15 cellular contexts compared by ENCODE assay signal in the genomic region with DNA sequence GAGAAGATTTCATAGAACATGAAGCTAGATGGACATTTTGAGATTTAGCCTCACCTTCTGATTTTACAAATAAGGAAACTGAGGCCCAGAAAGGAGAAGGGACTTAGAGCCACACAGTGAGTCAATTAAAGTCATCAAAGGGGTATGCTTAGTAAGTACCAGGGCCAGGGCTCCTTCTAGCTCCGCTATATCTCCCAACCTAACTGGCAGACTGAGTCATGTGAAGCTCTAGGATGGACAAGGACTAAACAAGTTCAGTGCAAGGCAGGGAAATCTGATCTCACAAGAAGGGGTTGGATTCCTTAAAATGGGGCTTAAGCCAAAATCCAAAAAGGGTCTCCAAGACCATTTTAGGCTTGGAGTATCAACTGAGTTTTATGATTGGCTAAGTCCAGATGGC.
DNase-seq lines count a peak whose midpoint lies in the region; TF ChIP-seq lines count a peak whose summit lies in the region.
"Had no signal": no experiment of that assay in that cellular context is flagged by ENCODE, and none has a peak within 500 bp of the region (broad histone marks: within the 10 kb centered on the region; RNA-seq: fewer than 3 reads in every experiment).

No MANE protein-coding gene starts in this region.

- H3K4me3 ChIP-seq in muscle layer of duodenum (ENCODE audit: low read depth in 1 of 2, low read length in 2 of 2) (no peak overlapping the region), vagina (no peak overlapping the region), spleen (no peak overlapping the region)

- H3K4me3 Mint-ChIP-seq in chondrocyte (ENCODE audit: unreplicated experiment), result no peak overlapping the region
- H3K4me3 Mint-ChIP-seq: activated CD4-positive, alpha-beta memory T cell treated with anti-CD3 and anti-CD28 coated beads for 36 hours had no signal

- H3K4me1 ChIP-seq in muscle layer of duodenum (ENCODE audit: control insufficient read depth in 1 of 2, insufficient read depth in 2 of 2, low read length in 2 of 2) (peaks cover 16 to 18% of the 10 kb centered on the region in 2 donors), vagina (peaks cover 42% of the 10 kb centered on the region), spleen (peaks cover 0 to 12% (median 8%) of the 10 kb centered on the region in 6 donors)

- H3K9me3 Mint-ChIP-seq in chondrocyte (ENCODE audit: low read depth), result no peaks in the 10 kb centered on the region
- H3K9me3 Mint-ChIP-seq: activated CD4-positive, alpha-beta memory T cell treated with anti-CD3 and anti-CD28 coated beads for 36 hours had no signal

- H3K27ac ChIP-seq in muscle layer of duodenum (ENCODE audit: low read length) (peak overlapping the region; percentile 55), vagina (peak overlapping the region; percentile 71), spleen (peak overlapping the region in 1 of 8 donors; percentile 24)
- H3K27ac ChIP-seq: 22Rv1 had no signal

- no peak for TF ChIP-seq POLR2A in vagina (IDR thresholded peaks at IDR 0.05)
- TF ChIP-seq POLR2A in spleen (IDR thresholded peaks at IDR 0.05), result no peak

- peak; percentile 31 for DNase-seq in DMS53 (lab: John Stamatoyannopoulos, UW)
- no peak for DNase-seq in DMS53 treated with DMSO at 0.1 percent for 48 hours (lab: John Stamatoyannopoulos, UW; ENCODE audit: unreplicated experiment)
- DNase-seq in chondrocyte (ENCODE audit: low spot score), result no peak
- DNase-seq in vagina (ENCODE audit: extremely low spot score in 2 of 2), result no peak
- DNase-seq in spleen, result no peak
- no peak for DNase-seq in germinal center (ENCODE audit: low spot score)
- DNase-seq in NCI-H524 treated with DMSO at 0.1 percent for 48 hours (lab: John Stamatoyannopoulos, UW), result no peak
- DNase-seq: activated CD4-positive, alpha-beta memory T cell treated with anti-CD3 and anti-CD28 coated beads for 36 hours; activated effector memory CD4-positive, alpha-beta T cell treated with anti-CD3 and anti-CD28 coated beads, Interleukin-2, amount 50 U/mL, for 16 hours; midbrain; NCI-H1105 treated with DMSO at 0.1 percent for 48 hours; NCI-H510A; T-helper 9 cell had no signal

- peak overlapping the region; percentile 78 for H3K27ac Mint-ChIP-seq in chondrocyte (ENCODE audit: unreplicated experiment)
- H3K27ac Mint-ChIP-seq: activated CD4-positive, alpha-beta memory T cell treated with anti-CD3 and anti-CD28 coated beads for 36 hours had no signal

- 84 to 94% (median 91%) methylated on average over 1 of the region's 1 CpG for WGBS in spleen, 5 donors

- TF ChIP-seq CTCF in chondrocyte (IDR thresholded peaks at IDR 0.05), result no peak
- no peak for TF ChIP-seq CTCF in vagina (IDR thresholded peaks at IDR 0.05)
- no peak for TF ChIP-seq CTCF in spleen (IDR thresholded peaks at IDR 0.05 in 8 of 11, conservative IDR thresholded peaks at IDR 0.05 in 3 of 11)

- no peaks in the 10 kb centered on the region for H3K27me3 ChIP-seq in muscle layer of duodenum (ENCODE audit: low read depth, low read length)
- no peaks in the 10 kb centered on the region for H3K27me3 ChIP-seq in vagina
- no peaks in the 10 kb centered on the region for H3K27me3 ChIP-seq in spleen (replicated peaks in 1 of 7)

- H3K27me3 Mint-ChIP-seq in chondrocyte (ENCODE audit: low read depth), result peaks cover 2% of the 10 kb centered on the region
- H3K27me3 Mint-ChIP-seq: activated CD4-positive, alpha-beta memory T cell treated with anti-CD3 and anti-CD28 coated beads for 36 hours had no signal

- peaks cover 25% of the 10 kb centered on the region for H3K4me1 Mint-ChIP-seq in chondrocyte (ENCODE audit: low read depth)

- H3K36me3 Mint-ChIP-seq in chondrocyte (ENCODE audit: low read depth), result no peaks in the 10 kb centered on the region
- H3K36me3 Mint-ChIP-seq: activated CD4-positive, alpha-beta memory T cell treated with anti-CD3 and anti-CD28 coated beads for 36 hours had no signal

- H3K36me3 ChIP-seq in muscle layer of duodenum (ENCODE audit: control insufficient read depth in 1 of 2, insufficient read depth in 2 of 2, low read length in 2 of 2) (no peaks in the 10 kb centered on the region), vagina (no peaks in the 10 kb centered on the region), spleen (no peaks in the 10 kb centered on the region)

- no peaks in the 10 kb centered on the region for H3K9me3 ChIP-seq in muscle layer of duodenum (ENCODE audit: control insufficient read depth in 1 of 2, low read length in 2 of 2)
- H3K9me3 ChIP-seq in vagina, result no peaks in the 10 kb centered on the region
- no peaks in the 10 kb centered on the region for H3K9me3 ChIP-seq in spleen

- intact Hi-C loops in vagina (cut with DNase I), result no loop called here
- intact Hi-C loops in spleen (cut with DNase I; ENCODE audit: low total_unique reads), result no loop called here
